ENCODE assay signal across 1 cellular context in genomic region chr15:45714501-45715488, GRCh38.
TF ChIP-seq lines count a peak whose summit lies in the region.

No MANE protein-coding gene starts in this region.

TF ChIP-seq in GM23338, 12 proteins besides CTCF, POLR2A, EP300 and RAD21 (continued from another document):
- TF ChIP-seq, protein P1, sequence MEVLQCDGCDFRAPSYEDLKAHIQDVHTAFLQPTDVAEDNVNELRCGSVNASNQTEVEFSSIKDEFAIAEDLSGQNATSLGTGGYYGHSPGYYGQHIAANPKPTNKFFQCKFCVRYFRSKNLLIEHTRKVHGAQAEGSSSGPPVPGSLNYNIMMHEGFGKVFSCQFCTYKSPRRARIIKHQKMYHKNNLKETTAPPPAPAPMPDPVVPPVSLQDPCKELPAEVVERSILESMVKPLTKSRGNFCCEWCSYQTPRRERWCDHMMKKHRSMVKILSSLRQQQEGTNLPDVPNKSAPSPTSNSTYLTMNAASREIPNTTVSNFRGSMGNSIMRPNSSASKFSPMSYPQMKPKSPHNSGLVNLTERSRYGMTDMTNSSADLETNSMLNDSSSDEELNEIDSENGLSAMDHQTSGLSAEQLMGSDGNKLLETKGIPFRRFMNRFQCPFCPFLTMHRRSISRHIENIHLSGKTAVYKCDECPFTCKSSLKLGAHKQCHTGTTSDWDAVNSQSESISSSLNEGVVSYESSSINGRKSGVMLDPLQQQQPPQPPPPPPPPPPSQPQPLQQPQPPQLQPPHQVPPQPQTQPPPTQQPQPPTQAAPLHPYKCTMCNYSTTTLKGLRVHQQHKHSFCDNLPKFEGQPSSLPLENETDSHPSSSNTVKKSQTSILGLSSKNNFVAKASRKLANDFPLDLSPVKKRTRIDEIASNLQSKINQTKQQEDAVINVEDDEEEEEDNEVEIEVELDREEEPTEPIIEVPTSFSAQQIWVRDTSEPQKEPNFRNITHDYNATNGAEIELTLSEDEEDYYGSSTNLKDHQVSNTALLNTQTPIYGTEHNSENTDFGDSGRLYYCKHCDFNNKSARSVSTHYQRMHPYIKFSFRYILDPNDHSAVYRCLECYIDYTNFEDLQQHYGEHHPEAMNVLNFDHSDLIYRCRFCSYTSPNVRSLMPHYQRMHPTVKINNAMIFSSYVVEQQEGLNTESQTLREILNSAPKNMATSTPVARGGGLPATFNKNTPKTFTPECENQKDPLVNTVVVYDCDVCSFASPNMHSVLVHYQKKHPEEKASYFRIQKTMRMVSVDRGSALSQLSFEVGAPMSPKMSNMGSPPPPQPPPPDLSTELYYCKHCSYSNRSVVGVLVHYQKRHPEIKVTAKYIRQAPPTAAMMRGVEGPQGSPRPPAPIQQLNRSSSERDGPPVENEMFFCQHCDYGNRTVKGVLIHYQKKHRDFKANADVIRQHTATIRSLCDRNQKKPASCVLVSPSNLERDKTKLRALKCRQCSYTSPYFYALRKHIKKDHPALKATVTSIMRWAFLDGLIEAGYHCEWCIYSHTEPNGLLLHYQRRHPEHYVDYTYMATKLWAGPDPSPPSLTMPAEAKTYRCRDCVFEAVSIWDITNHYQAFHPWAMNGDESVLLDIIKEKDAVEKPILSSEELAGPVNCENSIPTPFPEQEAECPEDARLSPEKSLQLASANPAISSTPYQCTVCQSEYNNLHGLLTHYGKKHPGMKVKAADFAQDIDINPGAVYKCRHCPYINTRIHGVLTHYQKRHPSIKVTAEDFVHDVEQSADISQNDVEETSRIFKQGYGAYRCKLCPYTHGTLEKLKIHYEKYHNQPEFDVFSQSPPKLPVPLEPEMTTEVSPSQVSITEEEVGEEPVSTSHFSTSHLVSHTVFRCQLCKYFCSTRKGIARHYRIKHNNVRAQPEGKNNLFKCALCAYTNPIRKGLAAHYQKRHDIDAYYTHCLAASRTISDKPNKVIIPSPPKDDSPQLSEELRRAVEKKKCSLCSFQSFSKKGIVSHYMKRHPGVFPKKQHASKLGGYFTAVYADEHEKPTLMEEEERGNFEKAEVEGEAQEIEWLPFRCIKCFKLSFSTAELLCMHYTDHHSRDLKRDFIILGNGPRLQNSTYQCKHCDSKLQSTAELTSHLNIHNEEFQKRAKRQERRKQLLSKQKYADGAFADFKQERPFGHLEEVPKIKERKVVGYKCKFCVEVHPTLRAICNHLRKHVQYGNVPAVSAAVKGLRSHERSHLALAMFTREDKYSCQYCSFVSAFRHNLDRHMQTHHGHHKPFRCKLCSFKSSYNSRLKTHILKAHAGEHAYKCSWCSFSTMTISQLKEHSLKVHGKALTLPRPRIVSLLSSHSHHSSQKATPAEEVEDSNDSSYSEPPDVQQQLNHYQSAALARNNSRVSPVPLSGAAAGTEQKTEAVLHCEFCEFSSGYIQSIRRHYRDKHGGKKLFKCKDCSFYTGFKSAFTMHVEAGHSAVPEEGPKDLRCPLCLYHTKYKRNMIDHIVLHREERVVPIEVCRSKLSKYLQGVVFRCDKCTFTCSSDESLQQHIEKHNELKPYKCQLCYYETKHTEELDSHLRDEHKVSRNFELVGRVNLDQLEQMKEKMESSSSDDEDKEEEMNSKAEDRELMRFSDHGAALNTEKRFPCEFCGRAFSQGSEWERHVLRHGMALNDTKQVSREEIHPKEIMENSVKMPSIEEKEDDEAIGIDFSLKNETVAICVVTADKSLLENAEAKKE (CRISPR knock-in tag; IDR thresholded peaks at IDR 0.05), result no peak
- TF ChIP-seq EZH2phosphoT487 (IDR thresholded peaks at IDR 0.05; ENCODE audit: unreplicated experiment) (no peak), JUNB (IDR thresholded peaks at IDR 0.05; ENCODE audit: unreplicated experiment) (no peak), STAT1 (IDR thresholded peaks at IDR 0.05; ENCODE audit: unreplicated experiment) (no peak)
